Comparison of ENCODE assay signal across 8 cellular contexts in genomic region chr14:68816183-68816942, GRCh38. TPM values are rescaled to one million over a fixed set of nuclear protein-coding genes. Genes with fewer than 3 reads are reported as not detected.
DNase-seq lines count a peak whose midpoint lies in the region; ATAC-seq and TF ChIP-seq lines count a peak whose summit lies in the region.

No MANE protein-coding gene starts in this region.

- intact Hi-C loops in cardiac septum (cut with DNase I) = loop anchor here (1.0 to 10.0 kb wide), 5 partner anchors 424 to 979 kb away; no protein-coding TSS in a partner anchor
- intact Hi-C loops in posterior cingulate gyrus (cut with DNase I) = loop anchor here (1.0 to 10.0 kb wide), 4 partner anchors 568 to 982 kb away; no protein-coding TSS in a partner anchor

- H3K9me3 Mint-ChIP-seq in activated naive CD8-positive, alpha-beta T cell treated with anti-CD3 and anti-CD28 coated beads, Interleukin-2, amount 50 U/mL, for 24 hours = no peaks in the 10 kb centered on the region
- H3K9me3 Mint-ChIP-seq in type B pancreatic cell = no peaks in the 10 kb centered on the region

- peak overlapping the region; percentile 93 for H3K27ac Mint-ChIP-seq in activated naive CD8-positive, alpha-beta T cell treated with anti-CD3 and anti-CD28 coated beads, Interleukin-2, amount 50 U/mL, for 24 hours
- H3K27ac Mint-ChIP-seq in type B pancreatic cell = peak overlapping the region; percentile 97

- POLR2A ChIA-PET in GM10248 (lab: Yijun Ruan, JAX) = interaction anchor here (0.6 to 1.7 kb wide), 5 partner anchors 10 to 1189 kb away, joined by 3 to 11 read pairs (median 4); partner anchors contain the start of gene ZFP36L1

- ATAC-seq in HG02571 (IDR thresholded peaks at IDR 0.05; ENCODE audit: unreplicated experiment) = peak; percentile 46
- ATAC-seq in activated naive CD8-positive, alpha-beta T cell treated with anti-CD3 and anti-CD28 coated beads, Interleukin-2, amount 50 U/mL, for 24 hours = peak; percentile 65

- no peaks in the 10 kb centered on the region for H3K36me3 Mint-ChIP-seq in activated naive CD8-positive, alpha-beta T cell treated with anti-CD3 and anti-CD28 coated beads, Interleukin-2, amount 50 U/mL, for 24 hours (ENCODE audit: low read depth)
- no peaks in the 10 kb centered on the region for H3K36me3 Mint-ChIP-seq in type B pancreatic cell

- H3K27me3 Mint-ChIP-seq in activated naive CD8-positive, alpha-beta T cell treated with anti-CD3 and anti-CD28 coated beads, Interleukin-2, amount 50 U/mL, for 24 hours = no peaks in the 10 kb centered on the region
- no peaks in the 10 kb centered on the region for H3K27me3 Mint-ChIP-seq in type B pancreatic cell

- H3K4me3 Mint-ChIP-seq in activated naive CD8-positive, alpha-beta T cell treated with anti-CD3 and anti-CD28 coated beads, Interleukin-2, amount 50 U/mL, for 24 hours = peak overlapping the region; percentile 76
- peak overlapping the region; percentile 81 for H3K4me3 Mint-ChIP-seq in type B pancreatic cell

- CTCF ChIA-PET in GM10248 (lab: Yijun Ruan, JAX) = interaction anchor here (0.6 to 11.2 kb wide), 52 partner anchors 9 to 994 kb away, joined by 3 to 176 read pairs (median 4); partner anchors contain the start of gene ZFP36L1

- DNase-seq in GM10248 (ENCODE audit: extremely low spot score) (peak; percentile 89), NCI-H1048 (lab: John Stamatoyannopoulos, UW) (peak; percentile 71), SW 1271 (lab: John Stamatoyannopoulos, UW) (peak; percentile 57 to 76), cardiac septum (ENCODE audit: low spot score) (peak; percentile 96), posterior cingulate gyrus (peak; percentile 78 to 98 (median 88)), type B pancreatic cell (ENCODE audit: extremely low spot score, unreplicated experiment) (peak; percentile 96)
- DNase-seq in activated naive CD8-positive, alpha-beta T cell treated with anti-CD3 and anti-CD28 coated beads, Interleukin-2, amount 50 U/mL, for 24 hours = peak; percentile 94

- H3K4me1 Mint-ChIP-seq in activated naive CD8-positive, alpha-beta T cell treated with anti-CD3 and anti-CD28 coated beads, Interleukin-2, amount 50 U/mL, for 24 hours = peaks cover 86% of the 10 kb centered on the region
- peaks cover 49% of the 10 kb centered on the region for H3K4me1 Mint-ChIP-seq in type B pancreatic cell (ENCODE audit: unreplicated experiment)

- TF ChIP-seq CTCF in GM10248 (IDR thresholded peaks at IDR 0.05; ENCODE audit: control extremely low read depth, extremely low read depth, low read depth, missing control alignments) (peak; percentile 90), type B pancreatic cell (conservative IDR thresholded peaks at IDR 0.05) (peak; percentile 99)

RNA-seq across cellular contexts. Expression of gene ZFP36L1, which starts 23.5 kb away (rescaled TPM):
- total RNA-seq in cardiac septum (69.2 TPM), type B pancreatic cell (ENCODE audit: low replicate concordance) (457 and 564 TPM in 2 replicates)

Comparison
In these comparisons a context has a peak if more than half of its experiments do, and no peak if none do; other contexts are left out.
1. Peak in every context shown above with its lines: DNase-seq and ATAC-seq.